In the genomic region with DNA sequence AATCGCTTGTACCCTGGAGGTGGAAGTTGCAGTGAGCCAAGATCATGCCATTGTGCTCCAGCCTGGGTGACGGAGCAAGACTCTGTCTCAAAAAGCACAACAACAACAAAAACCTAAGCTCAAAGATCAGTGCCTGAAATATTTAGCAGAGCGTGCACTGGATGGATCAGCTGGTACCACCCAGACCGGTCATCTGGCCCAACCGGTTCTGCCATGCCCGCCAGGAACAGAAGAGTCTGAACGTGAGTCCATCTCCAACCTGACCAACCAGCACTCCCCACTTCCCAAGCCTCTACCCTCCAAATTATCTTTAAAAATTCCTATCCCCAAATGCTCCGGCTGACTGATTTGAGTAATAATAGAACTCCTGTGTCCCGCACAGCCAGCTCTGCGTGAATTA, we compare ENCODE assay signal across 11 cellular contexts. TPM values are rescaled to one million over a fixed set of nuclear protein-coding genes. Genes with fewer than 3 reads are reported as not detected.
A peak's percentile ranks its signal among the peaks of the same experiment; 100 is the strongest.
DNase-seq lines count a peak whose midpoint lies in the region; ATAC-seq and TF ChIP-seq lines count a peak whose summit lies in the region.
"Had no signal": no experiment of that assay in that cellular context is flagged by ENCODE, and none has a peak within 500 bp of the region (broad histone marks: within the 10 kb centered on the region; RNA-seq: fewer than 3 reads in every experiment).

No MANE protein-coding gene starts in this region.

- H3K27ac ChIP-seq in gastroesophageal sphincter = peak overlapping the region in 3 of 4 donors; percentile 94 to 96 (median 94)

- H3K36me3 ChIP-seq in gastroesophageal sphincter = peaks cover 0 to 5% of the 10 kb centered on the region in 2 donors

- H3K9me3 ChIP-seq in gastroesophageal sphincter = no peaks in the 10 kb centered on the region

- H3K27ac Mint-ChIP-seq in T-helper 2 cell treated with Interferon-gamma antibody and Interleukin-4, amounts not matched to agents 5 μg/mL and 100 μg/mL, for 36 hours = peak overlapping the region; percentile 99
- peak overlapping the region; percentile 98 for H3K27ac Mint-ChIP-seq in activated B cell treated with CpG ODN at 0.5 μM for 24 hours
- H3K27ac Mint-ChIP-seq in stimulated activated effector memory CD8-positive, alpha-beta T cell treated with anti-CD3 and anti-CD28 coated beads, Interleukin-12 subunit alpha, Interleukin-12 subunit beta, amount 100 ng/mL, for 72 hours = peak overlapping the region; percentile 100

- intact Hi-C loops in activated B cell treated with CpG ODN at 0.5 μM for 24 hours (cut with micrococcal nuclease) = loop anchor here (5.0 kb wide), 1 partner anchor 285 kb away; a partner anchor contains a TSS

- peaks cover 14% of the 10 kb centered on the region for H3K4me1 Mint-ChIP-seq in T-helper 2 cell treated with Interferon-gamma antibody and Interleukin-4, amounts not matched to agents 5 μg/mL and 100 μg/mL, for 36 hours (ENCODE audit: low read depth)
- peaks cover 24% of the 10 kb centered on the region for H3K4me1 Mint-ChIP-seq in activated B cell treated with CpG ODN at 0.5 μM for 24 hours
- H3K4me1 Mint-ChIP-seq in stimulated activated effector memory CD8-positive, alpha-beta T cell treated with anti-CD3 and anti-CD28 coated beads, Interleukin-12 subunit alpha, Interleukin-12 subunit beta, amount 100 ng/mL, for 72 hours = peaks cover 13% of the 10 kb centered on the region

- no peaks in the 10 kb centered on the region for H3K9me3 Mint-ChIP-seq in T-helper 2 cell treated with Interferon-gamma antibody and Interleukin-4, amounts not matched to agents 5 μg/mL and 100 μg/mL, for 36 hours
- no peaks in the 10 kb centered on the region for H3K9me3 Mint-ChIP-seq in activated B cell treated with CpG ODN at 0.5 μM for 24 hours
- no peaks in the 10 kb centered on the region for H3K9me3 Mint-ChIP-seq in stimulated activated effector memory CD8-positive, alpha-beta T cell treated with anti-CD3 and anti-CD28 coated beads, Interleukin-12 subunit alpha, Interleukin-12 subunit beta, amount 100 ng/mL, for 72 hours

- TF ChIP-seq CTCF in activated B cell treated with CpG ODN at 0.5 μM for 24 hours (IDR thresholded peaks at IDR 0.05) (no peak), gastroesophageal sphincter (IDR thresholded peaks at IDR 0.05) (no peak)

- no peak for TF ChIP-seq EP300 in gastroesophageal sphincter (IDR thresholded peaks at IDR 0.05)

- H3K36me3 Mint-ChIP-seq in T-helper 2 cell treated with Interferon-gamma antibody and Interleukin-4, amounts not matched to agents 5 μg/mL and 100 μg/mL, for 36 hours (ENCODE audit: low read depth) = peaks cover 11% of the 10 kb centered on the region
- H3K36me3 Mint-ChIP-seq in activated B cell treated with CpG ODN at 0.5 μM for 24 hours (ENCODE audit: low read depth) = peaks cover 8% of the 10 kb centered on the region
- peaks cover 43% of the 10 kb centered on the region for H3K36me3 Mint-ChIP-seq in stimulated activated effector memory CD8-positive, alpha-beta T cell treated with anti-CD3 and anti-CD28 coated beads, Interleukin-12 subunit alpha, Interleukin-12 subunit beta, amount 100 ng/mL, for 72 hours

- no peak for TF ChIP-seq POLR2A in gastroesophageal sphincter (IDR thresholded peaks at IDR 0.05)

- H3K27me3 ChIP-seq in gastroesophageal sphincter = no peaks in the 10 kb centered on the region

- no peak overlapping the region for H3K4me3 ChIP-seq in gastroesophageal sphincter

- H3K4me3 Mint-ChIP-seq in T-helper 2 cell treated with Interferon-gamma antibody and Interleukin-4, amounts not matched to agents 5 μg/mL and 100 μg/mL, for 36 hours = peak overlapping the region; percentile 61
- peak overlapping the region; percentile 41 for H3K4me3 Mint-ChIP-seq in activated B cell treated with CpG ODN at 0.5 μM for 24 hours
- H3K4me3 Mint-ChIP-seq in stimulated activated effector memory CD8-positive, alpha-beta T cell treated with anti-CD3 and anti-CD28 coated beads, Interleukin-12 subunit alpha, Interleukin-12 subunit beta, amount 100 ng/mL, for 72 hours = peak overlapping the region; percentile 84

- CTCF ChIA-PET in activated B cell treated with CpG ODN at 0.5 μM for 24 hours (lab: Charles Lee) = no interaction called here

- no peak for DNase-seq in T-helper 2 cell treated with Interferon-gamma antibody and Interleukin-4, amounts not matched to agents 5 μg/mL and 100 μg/mL, for 36 hours (ENCODE audit: low spot score)
- no peak for DNase-seq in T-helper 2 cell
- DNase-seq in activated B cell treated with CpG ODN at 0.5 μM for 24 hours = no peak
- no peak for DNase-seq in stimulated activated effector memory CD8-positive, alpha-beta T cell treated with anti-CD3 and anti-CD28 coated beads, Interleukin-12 subunit alpha, Interleukin-12 subunit beta, amount 100 ng/mL, for 72 hours (ENCODE audit: low spot score in 2 of 2)
- DNase-seq in HuH-7 (ENCODE audit: low spot score) = no peak
- no peak for DNase-seq in NCI-H1092 (lab: John Stamatoyannopoulos, UW)
- DNase-seq: NCI-H2107 had no signal

- ATAC-seq in activated B cell treated with CpG ODN at 0.5 μM for 24 hours (ENCODE audit: low read depth) = no peak
- no peak for ATAC-seq in gastroesophageal sphincter
- no peak for ATAC-seq in stimulated activated effector memory CD8-positive, alpha-beta T cell treated with anti-CD3 and anti-CD28 coated beads, Interleukin-12 subunit alpha, Interleukin-12 subunit beta, amount 100 ng/mL, for 72 hours
- ATAC-seq in GM21360 (IDR thresholded peaks at IDR 0.05; ENCODE audit: unreplicated experiment) = no peak
- ATAC-seq: K562, sciatic nerve had no signal

- no peaks in the 10 kb centered on the region for H3K27me3 Mint-ChIP-seq in T-helper 2 cell treated with Interferon-gamma antibody and Interleukin-4, amounts not matched to agents 5 μg/mL and 100 μg/mL, for 36 hours (ENCODE audit: low read depth)
- no peaks in the 10 kb centered on the region for H3K27me3 Mint-ChIP-seq in activated B cell treated with CpG ODN at 0.5 μM for 24 hours

- H3K4me1 ChIP-seq in gastroesophageal sphincter = peaks cover 0 to 43% (median 9%) of the 10 kb centered on the region in 3 donors

- 85 to 97% methylated on average over 5 to 8 of the region's 10 CpGs for WGBS in gastroesophageal sphincter (ENCODE audit: low coverage in 1 of 2), 2 donors

- POLR2A ChIA-PET in activated B cell treated with CpG ODN at 0.5 μM for 24 hours (lab: Charles Lee) = interaction anchor here (1.0 to 3.2 kb wide), 10 partner anchors 9 to 284 kb away, joined by 3 to 39 read pairs (median 18); a partner anchor contains a TSS

RNA-seq across cellular contexts. Expression of a gene that starts 1.5 kb away (rescaled TPM):
- 15.4 and 18.2 TPM in 2 replicates for total RNA-seq in activated B cell treated with CpG ODN at 0.5 μM for 24 hours
- total RNA-seq in gastroesophageal sphincter = 10 to 100 TPM in 3 of 4 donors, 1 to 10 TPM in 1; 10.0 to 18.7 (median 13.8) TPM

RNA-seq across cellular contexts. Expression of a gene that starts 7.6 kb away (rescaled TPM):
- total RNA-seq in activated B cell treated with CpG ODN at 0.5 μM for 24 hours (42.1 and 70.7 TPM in 2 replicates), gastroesophageal sphincter (10 to 100 TPM; 12.3 to 29.4 (median 16.4) TPM)

RNA-seq across cellular contexts. Expression of a gene that starts 8.8 kb away (rescaled TPM):
- 0.24 and 0.33 TPM in 2 replicates for total RNA-seq in activated B cell treated with CpG ODN at 0.5 μM for 24 hours
- under 1 TPM in 1 of 4 donors, not detected in 3; 0.74 TPM for total RNA-seq in gastroesophageal sphincter
- total RNA-seq: K562, sciatic nerve had no signal

RNA-seq across cellular contexts. Expression of a gene that starts 22.3 kb away (rescaled TPM):
- total RNA-seq in activated B cell treated with CpG ODN at 0.5 μM for 24 hours (5.1 and 6.7 TPM in 2 replicates), gastroesophageal sphincter (not detected)

RNA-seq across cellular contexts. Expression of a gene that starts 52.8 kb away (rescaled TPM):
- total RNA-seq in activated B cell treated with CpG ODN at 0.5 μM for 24 hours (127 and 144 TPM in 2 replicates), gastroesophageal sphincter (10 to 100 TPM; 33.0 to 67.7 (median 39.2) TPM)
